In genomic region chr6:138550346-138550767, GRCh38 we compare ENCODE assay signal across 1 cellular context.
A peak's percentile ranks its signal among the peaks of the same experiment; 100 is the strongest.
TF ChIP-seq lines count a peak whose summit lies in the region.

No MANE protein-coding gene starts in this region.

TF ChIP-seq in HepG2, 621 proteins besides CTCF, POLR2A, EP300 and RAD21 (continued from another document and continues in another):
- TF ChIP-seq KLF15 (CRISPR knock-in tag; IDR thresholded peaks at IDR 0.05; ENCODE audit: borderline replicate concordance) (no peak), HDAC1 (CRISPR knock-in tag; IDR thresholded peaks at IDR 0.05) (peak; percentile 70), FOXM1 (CRISPR knock-in tag; IDR thresholded peaks at IDR 0.05) (no peak), SALL2 (CRISPR knock-in tag; IDR thresholded peaks at IDR 0.05) (no peak), HNF1A (IDR thresholded peaks at IDR 0.05; ENCODE audit: low read depth) (peak; percentile 98), HNF1A (CRISPR knock-in tag; IDR thresholded peaks at IDR 0.05; ENCODE audit: borderline replicate concordance) (peak; percentile 99), NCOA2 (CRISPR knock-in tag; IDR thresholded peaks at IDR 0.05) (peak; percentile 94), ZNF576 (CRISPR knock-in tag; IDR thresholded peaks at IDR 0.05) (no peak), ZFP36 (IDR thresholded peaks at IDR 0.05; ENCODE audit: borderline replicate concordance, low read depth, low read length, partially characterized antibody) (no peak), ZNF280D (CRISPR knock-in tag; IDR thresholded peaks at IDR 0.05) (no peak), ZNF329 (CRISPR knock-in tag; IDR thresholded peaks at IDR 0.05; ENCODE audit: low read depth) (no peak), TGIF2 (CRISPR knock-in tag; IDR thresholded peaks at IDR 0.05) (no peak), ZNF839 (CRISPR knock-in tag; IDR thresholded peaks at IDR 0.05; ENCODE audit: borderline replicate concordance) (no peak), ZBTB1 (CRISPR knock-in tag; IDR thresholded peaks at IDR 0.05; ENCODE audit: borderline replicate concordance) (no peak), REL (CRISPR knock-in tag; conservative IDR thresholded peaks at IDR 0.05) (no peak), MED13 (CRISPR knock-in tag; IDR thresholded peaks at IDR 0.05) (no peak), ZNF580 (CRISPR knock-in tag; IDR thresholded peaks at IDR 0.05; ENCODE audit: borderline replicate concordance, low read depth) (peak; percentile 77; the same call in 1 of the 2 replicates), ZNF619 (CRISPR knock-in tag; IDR thresholded peaks at IDR 0.05) (no peak), TP53 (CRISPR knock-in tag; conservative IDR thresholded peaks at IDR 0.05) (no peak), PITX1 (CRISPR knock-in tag; IDR thresholded peaks at IDR 0.05) (peak; percentile 94), ZNF232 (CRISPR knock-in tag; IDR thresholded peaks at IDR 0.05; ENCODE audit: borderline replicate concordance) (no peak), HNF1B (CRISPR knock-in tag; IDR thresholded peaks at IDR 0.05) (peak; percentile 94), CREB3 (CRISPR knock-in tag; IDR thresholded peaks at IDR 0.05) (no peak), THAP7 (CRISPR knock-in tag; IDR thresholded peaks at IDR 0.05) (no peak), TEAD2 (CRISPR knock-in tag; IDR thresholded peaks at IDR 0.05) (no peak), ZNF264 (CRISPR knock-in tag; IDR thresholded peaks at IDR 0.05) (0 out of 2 replicates have a peak, but pooled peaks have one; percentile 83), ZNF276 (CRISPR knock-in tag; IDR thresholded peaks at IDR 0.05; ENCODE audit: low read depth) (no peak), ZC3H13 (CRISPR knock-in tag; IDR thresholded peaks at IDR 0.05) (no peak), TFE3 (CRISPR knock-in tag; IDR thresholded peaks at IDR 0.05) (peak; percentile 86), ZSCAN20 (CRISPR knock-in tag; IDR thresholded peaks at IDR 0.05; ENCODE audit: borderline replicate concordance) (no peak), TRIM24 (CRISPR knock-in tag; IDR thresholded peaks at IDR 0.05) (no peak), ZNF780A (CRISPR knock-in tag; IDR thresholded peaks at IDR 0.05) (no peak), PPARG (CRISPR knock-in tag; conservative IDR thresholded peaks at IDR 0.05) (peak; percentile 95), ZNF703 (CRISPR knock-in tag; IDR thresholded peaks at IDR 0.05; ENCODE audit: borderline replicate concordance) (no peak), YEATS2 (CRISPR knock-in tag; IDR thresholded peaks at IDR 0.05; ENCODE audit: borderline replicate concordance) (peak; percentile 71; the same call in 1 of the 2 replicates), HOXA9 (CRISPR knock-in tag; IDR thresholded peaks at IDR 0.05; ENCODE audit: borderline replicate concordance) (no peak), ATF7 (IDR thresholded peaks at IDR 0.05) (no peak), ATF7 (CRISPR knock-in tag; IDR thresholded peaks at IDR 0.05) (no peak), ZNF468 (CRISPR knock-in tag; IDR thresholded peaks at IDR 0.05) (no peak), NFE2L1 (CRISPR knock-in tag; IDR thresholded peaks at IDR 0.05; ENCODE audit: borderline replicate concordance) (no peak), GATAD2A (CRISPR knock-in tag; IDR thresholded peaks at IDR 0.05) (peak; percentile 99), LBX2 (CRISPR knock-in tag; IDR thresholded peaks at IDR 0.05; ENCODE audit: borderline replicate concordance) (no peak), GPN1 (CRISPR knock-in tag; IDR thresholded peaks at IDR 0.05; ENCODE audit: borderline replicate concordance) (no peak), ATM (IDR thresholded peaks at IDR 0.05; ENCODE audit: borderline replicate concordance) (no peak), KLF12 (CRISPR knock-in tag; IDR thresholded peaks at IDR 0.05; ENCODE audit: borderline replicate concordance) (no peak)
